Comparison of ENCODE assay signal across 30 cellular contexts in genomic region chr17:48129981-48130380, GRCh38.
"Had no signal": no experiment of that assay in that cellular context is flagged by ENCODE, and none has a peak within 500 bp of the region (broad histone marks: within the 10 kb centered on the region; RNA-seq: fewer than 3 reads in every experiment).

No MANE protein-coding gene starts in this region.

- DNase-seq: activated CD4-positive, alpha-beta memory T cell treated with anti-CD3 and anti-CD28 coated beads for 36 hours; activated CD4-positive, alpha-beta T cell treated with anti-CD3 and anti-CD28 coated beads, Interleukin-2, amount 10 ng/mL, durations not matched to agents 24 days and 14 days; activated CD4-positive, CD25-positive, alpha-beta regulatory T cell treated with anti-CD3 and anti-CD28 coated beads, Interleukin-2, amount 50 U/mL, for 72 hours; activated CD8-positive, alpha-beta memory T cell treated with anti-CD3 and anti-CD28 coated beads, Interleukin-2, amount 50 U/mL, for 4 hours; activated gamma-delta T cell; activated naive CD4-positive, alpha-beta T cell treated with anti-CD3 and anti-CD28 coated beads, Interleukin-2, amount 50 U/mL, for 16 hours; activated T-cell treated with anti-CD3 and anti-CD28 coated beads, Interleukin-2, amount 50 U/mL, for 1 hour; central memory CD4-positive, alpha-beta T cell; endodermal cell; foreskin fibroblast; heart left ventricle; hypothalamus; immature natural killer cell; kidney; left colon; ovary; retina; stimulated activated CD4-positive, alpha-beta T cell treated with anti-CD3 and anti-CD28 coated beads, Interleukin-12 subunit alpha, Interleukin-12 subunit beta, amount 100 ng/mL, for 4 hours; stimulated activated CD4-positive, alpha-beta T cell treated with anti-CD3 and anti-CD28 coated beads, Interleukin-4, amount 100 ng/mL, for 1 hour; T-helper 9 cell; upper lobe of left lung had no signal

- H3K4me1 Mint-ChIP-seq: activated CD4-positive, alpha-beta T cell treated with anti-CD3 and anti-CD28 coated beads, Interleukin-2, amount 10 ng/mL, durations not matched to agents 24 days and 14 days; immature natural killer cell had no signal

- H3K27me3 Mint-ChIP-seq: activated CD4-positive, alpha-beta memory T cell treated with anti-CD3 and anti-CD28 coated beads for 36 hours; activated CD4-positive, alpha-beta T cell treated with anti-CD3 and anti-CD28 coated beads, Interleukin-2, amount 10 ng/mL, durations not matched to agents 24 days and 14 days; dendritic cell treated with granulocyte-macrophage colony-stimulating factor and Interleukin-4, amounts not matched to agents 40 ng/mL and 50 ng/mL, for 4 days; stimulated activated naive CD8-positive, alpha-beta T cell treated with anti-CD3 and anti-CD28 coated beads, Interleukin-15, Interleukin-2, amounts not matched to agents 100 ng/mL and 50 ng/mL, for 24 hours had no signal

- H3K4me1 ChIP-seq: breast epithelium, upper lobe of left lung had no signal

- H3K9me3 ChIP-seq: breast epithelium, heart left ventricle, ovary, upper lobe of left lung had no signal

- H3K9me3 Mint-ChIP-seq: activated CD4-positive, alpha-beta memory T cell treated with anti-CD3 and anti-CD28 coated beads for 36 hours; activated CD4-positive, alpha-beta T cell treated with anti-CD3 and anti-CD28 coated beads, Interleukin-2, amount 10 ng/mL, durations not matched to agents 24 days and 14 days; activated T-helper 1 cell treated with anti-CD3 and anti-CD28 coated beads, Interleukin-12 subunit alpha, Interleukin-12 subunit beta, Interleukin-2, Interleukin-4 antibody, amounts not matched to agents 30 ng/mL and 10 ng/mL and 1 ng/mL, durations not matched to agents 14 hours and 24 hours and 36 hours; dendritic cell treated with granulocyte-macrophage colony-stimulating factor and Interleukin-4, amounts not matched to agents 40 ng/mL and 50 ng/mL, for 4 days; endodermal cell; immature natural killer cell; nephron; stimulated activated naive CD8-positive, alpha-beta T cell treated with anti-CD3 and anti-CD28 coated beads, Interleukin-15, Interleukin-2, amounts not matched to agents 100 ng/mL and 50 ng/mL, for 24 hours had no signal

- H3K27ac Mint-ChIP-seq: activated CD4-positive, alpha-beta memory T cell treated with anti-CD3 and anti-CD28 coated beads for 36 hours; activated CD4-positive, alpha-beta T cell treated with anti-CD3 and anti-CD28 coated beads, Interleukin-2, amount 10 ng/mL, durations not matched to agents 24 days and 14 days; activated T-helper 1 cell treated with anti-CD3 and anti-CD28 coated beads, Interleukin-12 subunit alpha, Interleukin-12 subunit beta, Interleukin-2, Interleukin-4 antibody, amounts not matched to agents 30 ng/mL and 10 ng/mL and 1 ng/mL, durations not matched to agents 14 hours and 24 hours and 36 hours; dendritic cell treated with granulocyte-macrophage colony-stimulating factor and Interleukin-4, amounts not matched to agents 40 ng/mL and 50 ng/mL, for 4 days; endodermal cell; nephron; progenitor cell of endocrine pancreas; stimulated activated naive CD8-positive, alpha-beta T cell treated with anti-CD3 and anti-CD28 coated beads, Interleukin-15, Interleukin-2, amounts not matched to agents 100 ng/mL and 50 ng/mL, for 24 hours had no signal

- H3K27me3 ChIP-seq: breast epithelium, ovary, upper lobe of left lung had no signal

- H3K27ac ChIP-seq: breast epithelium, heart left ventricle, ovary, skin epidermis, upper lobe of left lung had no signal

- H3K4me3 ChIP-seq: breast epithelium, heart left ventricle, ovary, skin epidermis, upper lobe of left lung had no signal

- H3K4me3 Mint-ChIP-seq: activated CD4-positive, alpha-beta memory T cell treated with anti-CD3 and anti-CD28 coated beads for 36 hours; activated CD4-positive, alpha-beta T cell treated with anti-CD3 and anti-CD28 coated beads, Interleukin-2, amount 10 ng/mL, durations not matched to agents 24 days and 14 days; activated T-helper 1 cell treated with anti-CD3 and anti-CD28 coated beads, Interleukin-12 subunit alpha, Interleukin-12 subunit beta, Interleukin-2, Interleukin-4 antibody, amounts not matched to agents 30 ng/mL and 10 ng/mL and 1 ng/mL, durations not matched to agents 14 hours and 24 hours and 36 hours; dendritic cell treated with granulocyte-macrophage colony-stimulating factor and Interleukin-4, amounts not matched to agents 40 ng/mL and 50 ng/mL, for 4 days; endodermal cell; immature natural killer cell; nephron; stimulated activated naive CD8-positive, alpha-beta T cell treated with anti-CD3 and anti-CD28 coated beads, Interleukin-15, Interleukin-2, amounts not matched to agents 100 ng/mL and 50 ng/mL, for 24 hours had no signal

- ATAC-seq: esophagus mucosa, heart left ventricle, left colon, sciatic nerve had no signal

- H3K36me3 ChIP-seq: breast epithelium, ovary had no signal
